Comparison of ENCODE assay signal across 1 cellular context in genomic region chr3:43525941-43526607, GRCh38.
TF ChIP-seq lines count a peak whose summit lies in the region.

No MANE protein-coding gene starts in this region.

TF ChIP-seq in GM12878, 131 proteins besides CTCF, POLR2A, EP300 and RAD21:
- TF ChIP-seq ZBTB4 (CRISPR knock-in tag; IDR thresholded peaks at IDR 0.05): no peak
- no peak for TF ChIP-seq MEF2A (IDR thresholded peaks at IDR 0.05; ENCODE audit: insufficient read depth, low read depth, low read length)
- TF ChIP-seq TCF3 (IDR thresholded peaks at IDR 0.05; ENCODE audit: borderline replicate concordance, insufficient read depth, low read depth, low read length): no peak
- no peak for TF ChIP-seq ZBTB40 (IDR thresholded peaks at IDR 0.05; ENCODE audit: borderline replicate concordance)
- no peak for TF ChIP-seq FOXK2 (IDR thresholded peaks at IDR 0.05)
- no peak for TF ChIP-seq MAX (IDR thresholded peaks at IDR 0.05; ENCODE audit: low read depth, low read length)
- no peak for TF ChIP-seq BACH1 (IDR thresholded peaks at IDR 0.05; ENCODE audit: borderline replicate concordance)
- TF ChIP-seq CUX1 (IDR thresholded peaks at IDR 0.05; ENCODE audit: insufficient replicate concordance, low read depth, low read length): no peak
- no peak for TF ChIP-seq IRF5 (IDR thresholded peaks at IDR 0.05; ENCODE audit: borderline replicate concordance)
- no peak for TF ChIP-seq CHD2 (IDR thresholded peaks at IDR 0.05; ENCODE audit: borderline replicate concordance, low read depth, low read length)
